ENCODE assay signal across 26 cellular contexts in genomic region chr12:40569626-40570179, GRCh38.
DNase-seq lines count a peak whose midpoint lies in the region; ATAC-seq, FAIRE-seq and TF ChIP-seq lines count a peak whose summit lies in the region.
"Had no signal": no experiment of that assay in that cellular context is flagged by ENCODE, and none has a peak within 500 bp of the region (broad histone marks: within the 10 kb centered on the region; RNA-seq: fewer than 3 reads in every experiment).

No MANE protein-coding gene starts in this region.

- WGBS in endodermal cell (ENCODE audit: insufficient coverage in 1 of 2, insufficient read length in 1 of 2), 2 experiments = 100% methylated on average over 1 of the region's 1 CpG; no CpG with 5 or more reads in 1 of the 2 experiments

- no peaks in the 10 kb centered on the region for H3K9me3 Mint-ChIP-seq in endodermal cell

- H3K27ac ChIP-seq in endodermal cell (ENCODE audit: low read depth, low read length) = no peak overlapping the region
- H3K27ac ChIP-seq: breast epithelium, C4-2B, skin epidermis, uterus, VCaP had no signal

- TF ChIP-seq CTCF in BJ (IDR thresholded peaks at IDR 0.05; ENCODE audit: insufficient read depth, low read depth, low read length) (no peak), bronchial epithelial cell (IDR thresholded peaks at IDR 0.05; ENCODE audit: insufficient read depth, low read length, severe bottlenecking) (no peak), endodermal cell (conservative IDR thresholded peaks at IDR 0.05) (no peak)

- no peaks in the 10 kb centered on the region for H3K27me3 Mint-ChIP-seq in endodermal cell (ENCODE audit: insufficient read depth)
- H3K27me3 Mint-ChIP-seq: activated T-cell treated with anti-CD3 and anti-CD28 coated beads, Interleukin-2, amount 50 U/mL, for 24 hours; dendritic cell treated with granulocyte-macrophage colony-stimulating factor and Interleukin-4, amounts not matched to agents 40 ng/mL and 50 ng/mL, for 4 days had no signal

- no peaks in the 10 kb centered on the region for H3K27me3 ChIP-seq in BJ (ENCODE audit: control insufficient read depth, insufficient read depth, low read length)
- H3K27me3 ChIP-seq in bronchial epithelial cell (ENCODE audit: control insufficient read depth, insufficient read depth, low read length) = no peaks in the 10 kb centered on the region
- H3K27me3 ChIP-seq in endodermal cell (ENCODE audit: control insufficient read depth, insufficient read depth, low read length, poor library complexity, severe bottlenecking) = no peaks in the 10 kb centered on the region
- H3K27me3 ChIP-seq: breast epithelium, uterus had no signal

- POLR2A ChIA-PET in BJ (lab: Charles Lee) = no interaction called here

- H3K4me3 ChIP-seq in BJ (ENCODE audit: low read depth, low read length) (no peak overlapping the region), bronchial epithelial cell (ENCODE audit: low read depth, low read length) (no peak overlapping the region), endodermal cell (ENCODE audit: low read length) (no peak overlapping the region)
- H3K4me3 ChIP-seq: breast epithelium, skin epidermis, uterus had no signal

- ATAC-seq in HG02885 (IDR thresholded peaks at IDR 0.05; ENCODE audit: poor library complexity, unreplicated experiment) (peak; percentile 65), GM18505 (IDR thresholded peaks at IDR 0.05; ENCODE audit: unreplicated experiment) (no peak)

- TF ChIP-seq POLR2A in GM18505 (IDR thresholded peaks at IDR 0.05; ENCODE audit: borderline replicate concordance, extremely low read depth, insufficient read depth, insufficient read length) = no peak

- no peaks in the 10 kb centered on the region for H3K36me3 ChIP-seq in BJ (ENCODE audit: control insufficient read depth, insufficient read depth, low read length)
- no peaks in the 10 kb centered on the region for H3K36me3 ChIP-seq in bronchial epithelial cell (ENCODE audit: control insufficient read depth, insufficient read depth, low read length)
- H3K36me3 ChIP-seq in endodermal cell (ENCODE audit: control insufficient read depth, insufficient read depth, low read length) = no peaks in the 10 kb centered on the region
- H3K36me3 ChIP-seq: breast epithelium, uterus had no signal

- no peaks in the 10 kb centered on the region for H3K4me1 ChIP-seq in endodermal cell (ENCODE audit: control insufficient read depth, insufficient read depth, low read length)
- H3K4me1 ChIP-seq: breast epithelium, uterus had no signal

- DNase-seq in BJ (ENCODE audit: low read depth) (peak; percentile 26), bronchial epithelial cell (ENCODE audit: low read depth) (peak; percentile 28), frontal cortex (ENCODE audit: low spot score in 2 of 2) (no peak), endodermal cell (no peak), OCI-M2 (lab: John Stamatoyannopoulos, UW; ENCODE audit: unreplicated experiment) (no peak), NCI-H748 treated with DMSO at 0.1 percent for 48 hours (lab: John Stamatoyannopoulos, UW) (no peak)
- DNase-seq: activated CD4-positive, alpha-beta T cell treated with anti-CD3 and anti-CD28 coated beads for 48 hours; activated naive CD4-positive, alpha-beta T cell; activated T-cell treated with anti-CD3 and anti-CD28 coated beads, Interleukin-2, amount 50 U/mL, for 24 hours; DND-41; GOT3; mesenchymal stem cell; NCI-H1092; NCI-H187; NCI-H69; nucleus accumbens; uterus had no signal

- no peak overlapping the region for H3K9ac ChIP-seq in endodermal cell (ENCODE audit: extremely low read depth, low read length, poor library complexity, severe bottlenecking)

- H3K36me3 Mint-ChIP-seq in endodermal cell (ENCODE audit: low read depth) = no peaks in the 10 kb centered on the region

- no peaks in the 10 kb centered on the region for H3K9me3 ChIP-seq in endodermal cell (ENCODE audit: control insufficient read depth, low read length)
- H3K9me3 ChIP-seq: breast epithelium, uterus had no signal

- H3K4me1 Mint-ChIP-seq in endodermal cell = peaks cover 6% of the 10 kb centered on the region

- FAIRE-seq in bronchial epithelial cell (lab: Jason Lieb, UNC) (no peak), frontal cortex (lab: Jason Lieb, UNC) (peak; percentile 6)
- FAIRE-seq: endometrium had no signal

- no peak overlapping the region for H3K27ac Mint-ChIP-seq in endodermal cell
- H3K27ac Mint-ChIP-seq: activated T-cell treated with anti-CD3 and anti-CD28 coated beads, Interleukin-2, amount 50 U/mL, for 24 hours; dendritic cell treated with granulocyte-macrophage colony-stimulating factor and Interleukin-4, amounts not matched to agents 40 ng/mL and 50 ng/mL, for 4 days; T-helper 2 cell treated with Interferon-gamma antibody and Interleukin-4, amounts not matched to agents 5 μg/mL and 100 μg/mL, for 36 hours had no signal

- CTCF ChIA-PET in BJ (lab: Yijun Ruan, JAX) = no interaction called here

- no peak overlapping the region for H3K4me3 Mint-ChIP-seq in endodermal cell
- H3K4me3 Mint-ChIP-seq: activated T-cell treated with anti-CD3 and anti-CD28 coated beads, Interleukin-2, amount 50 U/mL, for 24 hours; dendritic cell treated with granulocyte-macrophage colony-stimulating factor and Interleukin-4, amounts not matched to agents 40 ng/mL and 50 ng/mL, for 4 days; T-helper 2 cell treated with Interferon-gamma antibody and Interleukin-4, amounts not matched to agents 5 μg/mL and 100 μg/mL, for 36 hours had no signal

Comparison
In these comparisons a context has a peak if more than half of its experiments do, and no peak if none do; other contexts are left out.
1. DNase-seq: peak in BJ (single experiment) and bronchial epithelial cell (single experiment); none in frontal cortex (0 of 2), endodermal cell (single experiment), OCI-M2 (single experiment) and NCI-H748 treated with DMSO at 0.1 percent for 48 hours (single experiment).